Comparison of ENCODE assay signal across 8 cellular contexts in the genomic region with DNA sequence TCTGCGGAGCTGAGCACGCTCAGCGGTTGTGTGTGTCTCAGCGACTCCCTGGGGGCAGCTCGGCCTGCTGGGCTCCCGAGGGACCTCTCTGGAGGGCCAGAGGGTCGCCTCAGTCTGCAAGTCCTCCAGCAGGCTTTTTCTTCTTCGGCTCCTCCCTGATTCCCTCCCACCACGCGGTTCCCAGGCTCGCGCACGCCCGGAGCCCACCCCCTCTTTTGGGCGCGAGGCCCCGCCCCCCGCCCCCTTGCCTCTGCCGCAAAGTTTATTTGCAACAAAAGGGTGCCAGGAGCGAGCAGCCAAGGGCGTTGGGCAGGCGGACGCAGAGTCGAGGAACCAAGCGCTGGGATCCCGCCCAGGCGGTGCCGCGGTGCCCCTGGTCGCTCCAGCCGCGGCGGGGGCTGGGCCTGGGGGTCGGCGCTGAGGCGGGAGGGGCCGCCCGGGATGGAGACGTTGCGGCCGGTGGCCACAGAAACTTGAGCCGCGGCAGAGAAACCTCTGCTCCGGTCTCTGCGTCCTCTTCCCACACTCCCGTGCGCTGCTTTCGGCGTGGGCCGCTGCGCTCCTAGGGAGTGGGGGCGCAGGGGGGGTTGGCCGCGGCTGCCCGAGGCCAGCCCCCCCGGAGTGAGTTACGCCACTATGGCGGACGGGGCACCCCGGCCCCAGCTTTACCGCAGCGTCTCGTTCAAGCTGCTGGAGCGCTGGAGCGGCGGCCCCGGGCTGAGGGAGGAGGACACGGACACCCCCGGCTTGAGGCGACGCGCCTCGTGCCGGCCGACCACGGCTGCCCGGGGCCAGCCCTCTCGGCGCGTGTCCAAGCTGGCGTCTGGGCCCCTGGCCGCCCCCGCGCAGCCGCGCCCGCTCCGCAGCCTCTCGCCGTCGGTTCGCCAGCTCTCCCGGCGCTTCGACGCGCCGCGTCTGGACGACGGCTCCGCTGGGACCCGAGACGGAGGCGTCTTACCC. TPM values are rescaled to one million over a fixed set of nuclear protein-coding genes. Genes with fewer than 3 reads are reported as not detected.
A peak's percentile ranks its signal among the peaks of the same experiment; 100 is the strongest.
DNase-seq lines count a peak whose midpoint lies in the region; ATAC-seq and TF ChIP-seq lines count a peak whose summit lies in the region.

A gene with protein sequence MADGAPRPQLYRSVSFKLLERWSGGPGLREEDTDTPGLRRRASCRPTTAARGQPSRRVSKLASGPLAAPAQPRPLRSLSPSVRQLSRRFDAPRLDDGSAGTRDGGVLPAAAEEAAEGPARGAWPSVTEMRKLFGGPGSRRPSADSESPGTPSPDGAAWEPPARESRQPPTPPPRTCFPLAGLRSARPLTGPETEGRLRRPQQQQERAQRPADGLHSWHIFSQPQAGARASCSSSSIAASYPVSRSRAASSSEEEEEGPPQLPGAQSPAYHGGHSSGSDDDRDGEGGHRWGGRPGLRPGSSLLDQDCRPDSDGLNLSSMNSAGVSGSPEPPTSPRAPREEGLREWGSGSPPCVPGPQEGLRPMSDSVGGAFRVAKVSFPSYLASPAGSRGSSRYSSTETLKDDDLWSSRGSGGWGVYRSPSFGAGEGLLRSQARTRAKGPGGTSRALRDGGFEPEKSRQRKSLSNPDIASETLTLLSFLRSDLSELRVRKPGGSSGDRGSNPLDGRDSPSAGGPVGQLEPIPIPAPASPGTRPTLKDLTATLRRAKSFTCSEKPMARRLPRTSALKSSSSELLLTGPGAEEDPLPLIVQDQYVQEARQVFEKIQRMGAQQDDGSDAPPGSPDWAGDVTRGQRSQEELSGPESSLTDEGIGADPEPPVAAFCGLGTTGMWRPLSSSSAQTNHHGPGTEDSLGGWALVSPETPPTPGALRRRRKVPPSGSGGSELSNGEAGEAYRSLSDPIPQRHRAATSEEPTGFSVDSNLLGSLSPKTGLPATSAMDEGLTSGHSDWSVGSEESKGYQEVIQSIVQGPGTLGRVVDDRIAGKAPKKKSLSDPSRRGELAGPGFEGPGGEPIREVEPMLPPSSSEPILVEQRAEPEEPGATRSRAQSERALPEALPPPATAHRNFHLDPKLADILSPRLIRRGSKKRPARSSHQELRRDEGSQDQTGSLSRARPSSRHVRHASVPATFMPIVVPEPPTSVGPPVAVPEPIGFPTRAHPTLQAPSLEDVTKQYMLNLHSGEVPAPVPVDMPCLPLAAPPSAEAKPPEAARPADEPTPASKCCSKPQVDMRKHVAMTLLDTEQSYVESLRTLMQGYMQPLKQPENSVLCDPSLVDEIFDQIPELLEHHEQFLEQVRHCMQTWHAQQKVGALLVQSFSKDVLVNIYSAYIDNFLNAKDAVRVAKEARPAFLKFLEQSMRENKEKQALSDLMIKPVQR (N-terminal part only) (plus strand): TSS at position 274 of the 960 bp plus-strand sequence. CDS start 363 bp downstream, at position 637.

- H3K4me3 ChIP-seq in tibial nerve: peak within 1 kb of the TSS; percentile 71 to 90 (median 80)

- H3K27me3 ChIP-seq in foreskin keratinocyte: no peaks in the 10 kb centered on the region
- H3K27me3 ChIP-seq in tibial nerve: no peaks in the 10 kb centered on the region

- H3K9me3 ChIP-seq in tibial nerve: no peaks in the 10 kb centered on the region

- DNase-seq in CD14-positive monocyte (ENCODE audit: low spot score) (no peak), NOMO-1 treated with DMSO at 0.1 percent for 48 hours (lab: John Stamatoyannopoulos, UW; ENCODE audit: unreplicated experiment) (peak; percentile 56), foreskin keratinocyte (peak; percentile 20 to 45), nephron progenitor cell (peak; percentile 82), tibial nerve (ENCODE audit: low spot score in 2 of 2) (peak; percentile 49 to 52)

- H3K4me3 Mint-ChIP-seq in CD14-positive monocyte (peak within 1 kb of the TSS; percentile 80 to 94), nephron progenitor cell (peak within 1 kb of the TSS; percentile 78)
- H3K4me3 Mint-ChIP-seq in activated naive CD4-positive, alpha-beta T cell treated with anti-CD3 and anti-CD28 coated beads, Interleukin-2, amount 50 U/mL, for 24 hours: peak within 1 kb of the TSS; percentile 93

- H3K27ac Mint-ChIP-seq in CD14-positive monocyte (peak within 1 kb of the TSS; percentile 47 to 95 (median 83)), nephron progenitor cell (peak within 1 kb of the TSS; percentile 81)
- H3K27ac Mint-ChIP-seq in activated naive CD4-positive, alpha-beta T cell treated with anti-CD3 and anti-CD28 coated beads, Interleukin-2, amount 50 U/mL, for 24 hours: no peak within 1 kb of the TSS

- TF ChIP-seq EP300 in tibial nerve (IDR thresholded peaks at IDR 0.05): peak in 1 of 2 donors; percentile 62

- TF ChIP-seq CTCF in CD14-positive monocyte (IDR thresholded peaks at IDR 0.05) (no peak), foreskin keratinocyte (conservative IDR thresholded peaks at IDR 0.05) (no peak), nephron progenitor cell (IDR thresholded peaks at IDR 0.05) (no peak), tibial nerve (IDR thresholded peaks at IDR 0.05) (no peak)

- TF ChIP-seq POLR2A in tibial nerve (IDR thresholded peaks at IDR 0.05): no peak

- H3K27me3 Mint-ChIP-seq in CD14-positive monocyte (ENCODE audit: low read depth in 3 of 3): peaks cover 13 to 31% (median 17%) of the 10 kb centered on the region in 3 donors
- H3K27me3 Mint-ChIP-seq in activated naive CD4-positive, alpha-beta T cell treated with anti-CD3 and anti-CD28 coated beads, Interleukin-2, amount 50 U/mL, for 24 hours: peaks cover 7% of the 10 kb centered on the region
- no peaks in the 10 kb centered on the region for H3K27me3 Mint-ChIP-seq in nephron progenitor cell (ENCODE audit: low read depth, poor library complexity)

- H3K9me3 Mint-ChIP-seq in CD14-positive monocyte (peaks cover 0 to 5% (median 0%) of the 10 kb centered on the region in 7 donors), nephron progenitor cell (no peaks in the 10 kb centered on the region)
- no peaks in the 10 kb centered on the region for H3K9me3 Mint-ChIP-seq in activated naive CD4-positive, alpha-beta T cell treated with anti-CD3 and anti-CD28 coated beads, Interleukin-2, amount 50 U/mL, for 24 hours

- 0 to 3% methylated on average over 47 to 48 of the region's 105 CpGs for WGBS in tibial nerve, 2 donors

- peaks cover 0 to 13% (median 2%) of the 10 kb centered on the region in 3 donors for H3K36me3 ChIP-seq in tibial nerve

- peak within 1 kb of the TSS; percentile 29 for H3K27ac ChIP-seq in foreskin keratinocyte
- peak within 1 kb of the TSS; percentile 94 to 99 (median 98) for H3K27ac ChIP-seq in tibial nerve

- H3K36me3 Mint-ChIP-seq in CD14-positive monocyte (peaks cover 0 to 6% of the 10 kb centered on the region in 2 donors), nephron progenitor cell (ENCODE audit: low read depth) (no peaks in the 10 kb centered on the region)
- no peaks in the 10 kb centered on the region for H3K36me3 Mint-ChIP-seq in activated naive CD4-positive, alpha-beta T cell treated with anti-CD3 and anti-CD28 coated beads, Interleukin-2, amount 50 U/mL, for 24 hours

- H3K4me1 ChIP-seq in foreskin keratinocyte (no peaks in the 10 kb centered on the region), tibial nerve (peaks cover 0 to 49% (median 32%) of the 10 kb centered on the region in 4 donors)

- peaks cover 24% of the 10 kb centered on the region for H3K4me1 Mint-ChIP-seq in CD14-positive monocyte
- H3K4me1 Mint-ChIP-seq in activated naive CD4-positive, alpha-beta T cell treated with anti-CD3 and anti-CD28 coated beads, Interleukin-2, amount 50 U/mL, for 24 hours: peaks cover 11% of the 10 kb centered on the region
- peaks cover 56% of the 10 kb centered on the region for H3K4me1 Mint-ChIP-seq in nephron progenitor cell

- intact Hi-C loops in CD14-positive monocyte (cut with micrococcal nuclease): loop anchor here (5.0 to 10.0 kb wide), 2 partner anchors 79 to 87 kb away; no protein-coding TSS in a partner anchor

- peak; percentile 21 for ATAC-seq in GM19351 (IDR thresholded peaks at IDR 0.05; ENCODE audit: unreplicated experiment)
- ATAC-seq in HG03457 (IDR thresholded peaks at IDR 0.05; ENCODE audit: unreplicated experiment): peak; percentile 12
- peak; percentile 23 for ATAC-seq in foreskin keratinocyte

RNA-seq across cellular contexts. Expression of the gene that starts here (rescaled TPM):
- polyA plus RNA-seq in CD14-positive monocyte (under 1 TPM; 0.16 to 0.55 TPM), foreskin keratinocyte (4.6 and 5.0 TPM in 2 replicates)
- total RNA-seq in foreskin keratinocyte (8.7 and 9.7 TPM in 2 replicates), tibial nerve (100 to 1,000 TPM; 102 to 135 (median 112) TPM)
